23 cellular contexts compared by ENCODE assay signal in the genomic region with DNA sequence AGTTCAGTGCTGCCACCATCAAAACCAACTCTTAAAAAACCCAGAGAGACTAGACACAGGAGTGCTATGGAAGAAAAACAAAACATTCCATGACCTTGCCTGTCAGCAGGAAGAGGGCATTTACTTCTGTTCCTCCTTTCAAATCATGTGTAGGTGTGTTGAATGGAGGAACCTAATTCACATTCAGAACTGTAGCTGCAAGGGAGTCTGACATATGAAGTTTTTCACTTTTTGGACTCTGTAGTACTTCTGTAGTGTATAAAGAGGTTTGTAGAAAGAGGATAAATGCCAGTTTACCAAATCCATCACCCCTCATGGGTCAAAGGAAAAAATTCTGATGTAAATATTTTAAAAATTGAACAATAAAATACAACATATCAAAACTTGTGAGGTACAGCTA. TPM values are rescaled to one million over a fixed set of nuclear protein-coding genes. Genes with fewer than 3 reads are reported as not detected.
DNase-seq lines count a peak whose midpoint lies in the region; ATAC-seq, FAIRE-seq and TF ChIP-seq lines count a peak whose summit lies in the region.
"Had no signal": no experiment of that assay in that cellular context is flagged by ENCODE, and none has a peak within 500 bp of the region (broad histone marks: within the 10 kb centered on the region; RNA-seq: fewer than 3 reads in every experiment).

No MANE protein-coding gene starts in this region.

- TF ChIP-seq CTCF in A549 (IDR thresholded peaks at IDR 0.05) (no peak), GM12878 (IDR thresholded peaks at IDR 0.05 in 2 of 3, conservative IDR thresholded peaks at IDR 0.05 in 1 of 3; ENCODE audit: control insufficient read depth in 2 of 3, extremely low read depth in 1 of 3, insufficient read depth in 1 of 3, low read depth in 3 of 3, low read length in 3 of 3) (no peak), endodermal cell (conservative IDR thresholded peaks at IDR 0.05) (no peak), progenitor cell of endocrine pancreas (IDR thresholded peaks at IDR 0.05; ENCODE audit: unreplicated experiment) (no peak)

- no peak for TF ChIP-seq EP300 in A549 (IDR thresholded peaks at IDR 0.05)
- TF ChIP-seq EP300 in GM12878 (IDR thresholded peaks at IDR 0.05; ENCODE audit: borderline replicate concordance in 1 of 2, control insufficient read depth in 1 of 2, low read depth in 2 of 2, low read length in 2 of 2): no peak

- in situ Hi-C loops in GM12878 (cut with MboI): no loop called here

- H3K4me3 ChIP-seq in A549 (no peak overlapping the region), GM12878 (no peak overlapping the region), endodermal cell (ENCODE audit: low read length) (peak overlapping the region; percentile 16)
- H3K4me3 ChIP-seq: BLaER1 had no signal

- no peak overlapping the region for H3K4me2 ChIP-seq in A549
- no peak overlapping the region for H3K4me2 ChIP-seq in GM12878 (ENCODE audit: control insufficient read depth, insufficient read depth)
- H3K4me2 ChIP-seq: BLaER1 had no signal

- H3K27me3 Mint-ChIP-seq in endodermal cell (ENCODE audit: insufficient read depth) (peaks cover 2% of the 10 kb centered on the region), progenitor cell of endocrine pancreas (peaks cover 7% of the 10 kb centered on the region)

- POLR2A ChIA-PET in A549 (lab: Yijun Ruan, JAX) (no interaction called here), GM12878 (lab: Charles Lee) (interaction anchor here (0.5 kb wide), 1 partner anchor 16 kb away, joined by 3 read pairs; no protein-coding TSS in a partner anchor)

- ATAC-seq in A549 (no peak), GM12878 (no peak)

- H3K27ac Mint-ChIP-seq in endodermal cell (no peak overlapping the region), progenitor cell of endocrine pancreas (no peak overlapping the region)
- H3K27ac Mint-ChIP-seq: CD14-positive monocyte; CD4-positive, alpha-beta memory T cell; CD4-positive, CD25-positive, alpha-beta regulatory T cell; CD8-positive, alpha-beta memory T cell had no signal

- TF ChIP-seq POLR2A in A549 (IDR thresholded peaks at IDR 0.05; ENCODE audit: low read length) (no peak), GM12878 (IDR thresholded peaks at IDR 0.05; ENCODE audit: low read depth, low read length) (no peak)

- no peak overlapping the region for H3K4me3 Mint-ChIP-seq in endodermal cell
- no peak overlapping the region for H3K4me3 Mint-ChIP-seq in progenitor cell of endocrine pancreas (ENCODE audit: low read depth)
- H3K4me3 Mint-ChIP-seq: CD14-positive monocyte; CD4-positive, alpha-beta memory T cell; CD8-positive, alpha-beta memory T cell had no signal

- CTCF ChIA-PET in A549 (lab: Yijun Ruan, JAX): interaction anchor here (0.7 to 23.9 kb wide), 5 partner anchors 9 to 105 kb away, joined by 3 to 487 read pairs (median 81); no protein-coding TSS in a partner anchor
- CTCF ChIA-PET in GM12878 (lab: Yijun Ruan, JAX): interaction anchor here (6.0 to 6.5 kb wide), 4 partner anchors 8 to 402 kb away, joined by 25 to 121 read pairs (median 65); no protein-coding TSS in a partner anchor

- no TSS peak for BruUV-seq in GM12878 (replicated peaks; lab: Mats Ljungman, UMichigan)

- H3K27ac ChIP-seq in A549 (no peak overlapping the region), GM12878 (ENCODE audit: control insufficient read depth, insufficient read depth) (no peak overlapping the region), endodermal cell (ENCODE audit: low read depth, low read length) (no peak overlapping the region)
- H3K27ac ChIP-seq: 22Rv1, BLaER1 had no signal

- FAIRE-seq in A549 (lab: Jason Lieb, UNC): no peak
- FAIRE-seq in GM12878 (lab: Jason Lieb, UNC): peak; percentile 52
- FAIRE-seq: GM12891 had no signal

- TF ChIP-seq RAD21 in A549 (conservative IDR thresholded peaks at IDR 0.05 in 1 of 2, IDR thresholded peaks at IDR 0.05 in 1 of 2): no peak
- no peak for TF ChIP-seq RAD21 in GM12878 (IDR thresholded peaks at IDR 0.05; ENCODE audit: insufficient read depth, low read depth, low read length)

- DNase-seq in A549 (ENCODE audit: low read depth in 1 of 2, low spot score in 1 of 2) (no peak), GM12878 (ENCODE audit: low read depth, low spot score) (no peak), endodermal cell (no peak), progenitor cell of endocrine pancreas (ENCODE audit: low spot score, unreplicated experiment) (no peak), NCI-H748 (lab: John Stamatoyannopoulos, UW; ENCODE audit: unreplicated experiment) (no peak)
- DNase-seq: ACHN; BE2C; C1 segment of cervical spinal cord; CD4-positive, alpha-beta memory T cell; CD4-positive, CD25-positive, alpha-beta regulatory T cell; CD8-positive, alpha-beta memory T cell; COR-L47; DMS 273 treated with DMSO at 0.1 percent for 48 hours; DMS153; DMS53; DMS79; DND-41; EL; GDM1 had no signal

- H2AFZ ChIP-seq in GM12878 (ENCODE audit: control insufficient read depth, low read depth, low read length): no peak overlapping the region

- H3K4me1 ChIP-seq in A549 (no peaks in the 10 kb centered on the region), GM12878 (ENCODE audit: control insufficient read depth, insufficient read depth, low read length) (no peaks in the 10 kb centered on the region), endodermal cell (ENCODE audit: control insufficient read depth, insufficient read depth, low read length) (no peaks in the 10 kb centered on the region)
- H3K4me1 ChIP-seq: BE2C had no signal

- H3K27me3 ChIP-seq in GM12878 (replicated peaks in 1 of 2; ENCODE audit: control insufficient read depth in 2 of 2, insufficient read depth in 2 of 2, low read length in 1 of 2): no peaks in the 10 kb centered on the region
- H3K27me3 ChIP-seq in endodermal cell (ENCODE audit: control insufficient read depth, insufficient read depth, low read length, poor library complexity, severe bottlenecking): no peaks in the 10 kb centered on the region
- H3K27me3 ChIP-seq: BE2C, BLaER1 had no signal

- H3K4me1 Mint-ChIP-seq in endodermal cell (peaks cover 3% of the 10 kb centered on the region), progenitor cell of endocrine pancreas (ENCODE audit: low read depth) (no peaks in the 10 kb centered on the region)
- H3K4me1 Mint-ChIP-seq: CD4-positive, alpha-beta memory T cell had no signal

- peaks cover 12% of the 10 kb centered on the region for H3K9me3 Mint-ChIP-seq in endodermal cell
- H3K9me3 Mint-ChIP-seq in progenitor cell of endocrine pancreas (ENCODE audit: low read depth): peaks cover 34% of the 10 kb centered on the region

- H4K20me1 ChIP-seq in GM12878 (ENCODE audit: control insufficient read depth, insufficient read depth): no peaks in the 10 kb centered on the region
- H4K20me1 ChIP-seq: BLaER1 had no signal

- no peaks in the 10 kb centered on the region for H3K79me2 ChIP-seq in GM12878 (ENCODE audit: control insufficient read depth, insufficient read depth, low read length)

- SMC1A ChIA-PET in GM12878 (lab: Charles Lee; ENCODE audit: uncharacterized antibody, unreplicated experiment): interaction anchor here (0.7 to 17.7 kb wide), 4 partner anchors 9 to 299 kb away, joined by 3 to 390 read pairs (median 73); no protein-coding TSS in a partner anchor

- intact Hi-C loops in GM12878 (cut with micrococcal nuclease; ENCODE audit: unreplicated experiment): no loop called here

- H3K36me3 ChIP-seq in GM12878 (ENCODE audit: control insufficient read depth in 2 of 2, insufficient read depth in 2 of 2, low read length in 1 of 2) (no peaks in the 10 kb centered on the region), endodermal cell (ENCODE audit: control insufficient read depth, insufficient read depth, low read length) (no peaks in the 10 kb centered on the region)
- H3K36me3 ChIP-seq: BE2C, BLaER1 had no signal

- H3K9ac ChIP-seq in GM12878 (ENCODE audit: control insufficient read depth, insufficient read depth, low read length) (no peak overlapping the region), endodermal cell (ENCODE audit: extremely low read depth, low read length, poor library complexity, severe bottlenecking) (no peak overlapping the region)
- H3K9ac ChIP-seq: BLaER1 had no signal

- RAD21 ChIA-PET in GM12878 (lab: Charles Lee; ENCODE audit: unreplicated experiment): interaction anchor here (2.7 to 6.9 kb wide), 3 partner anchors 9 to 119 kb away, joined by 8 to 71 read pairs (median 11); no protein-coding TSS in a partner anchor

- H3K36me3 Mint-ChIP-seq in endodermal cell (ENCODE audit: low read depth) (no peaks in the 10 kb centered on the region), progenitor cell of endocrine pancreas (ENCODE audit: insufficient read depth) (no peaks in the 10 kb centered on the region)
- H3K36me3 Mint-ChIP-seq: CD4-positive, CD25-positive, alpha-beta regulatory T cell had no signal

- H3K9me3 ChIP-seq in A549 (peaks cover 48% of the 10 kb centered on the region), GM12878 (replicated peaks; ENCODE audit: control insufficient read depth, insufficient read depth, low read length) (peaks cover 6% of the 10 kb centered on the region), endodermal cell (ENCODE audit: control insufficient read depth, low read length) (peaks cover 12% of the 10 kb centered on the region)

RNA-seq across cellular contexts. Expression of gene SYPL1, which starts 51.1 kb away (rescaled TPM):
- polyA plus RNA-seq in A549 (2011; rRNA removed): 126 and 131 TPM in 2 replicates
- 33.5 and 40.8 TPM in 2 replicates for polyA plus RNA-seq in A549 (2012; cell fraction: cytosol; rRNA removed)
- 16.4 and 26.5 TPM in 2 replicates for polyA plus RNA-seq in A549 (2012; cell fraction: nucleus; rRNA removed)
- polyA plus RNA-seq in A549 (2017; fragmentation: RNase III; extraction: RNeasy Plus Mini Kit Qiagen cat#74134 plus additional on column Dnase treatment): 93.2 to 102 TPM (median 101 TPM) in 3 replicates
- 36.4 and 37.1 TPM in 2 replicates for polyA minus RNA-seq in A549 (2011; rRNA and poly(A)+ RNA removed)
- 43.4 and 44.9 TPM in 2 replicates for total RNA-seq in GM12878 (2013; cell fraction: nucleolus; rRNA removed)
- 34.5 and 41.2 TPM in 2 replicates for total RNA-seq in GM12878 (2014; rRNA removed)
- total RNA-seq in GM12878 (2014; rRNA removed; fragmentation: Illumina TruSeq; extraction: Trizol): 43.5 and 44.3 TPM in 2 replicates
- total RNA-seq in GM12878 (2021): 63.5 and 69.1 TPM in 2 replicates
- 23.9 TPM for polyA plus RNA-seq in GM12878 (2011; ENCODE audit: low read depth)
- 97.0 and 138 TPM in 2 replicates for polyA plus RNA-seq in GM12878 (2011; rRNA removed)
- polyA plus RNA-seq in GM12878 (2011; cell fraction: cytosol; rRNA removed): 50.4 and 71.4 TPM in 2 replicates
- 22.1 and 24.2 TPM in 2 replicates for polyA plus RNA-seq in GM12878 (2011; cell fraction: nucleus; rRNA removed)
- 46.9 and 54.4 TPM in 2 replicates for polyA plus RNA-seq in GM12878 (2012)
- 78.4 and 104 TPM in 2 replicates for polyA plus RNA-seq in GM12878 (2014; fragmentation: Illumina TruSeq; extraction: Trizol)
- 100 to 1,000 TPM; 109 to 177 TPM for polyA plus RNA-seq in GM12878 (2014; fragmentation: Nextera tagmentation; extraction: Ambion mirVana)
- polyA plus RNA-seq in GM12878 (2014; rRNA removed): 46.1 and 56.9 TPM in 2 replicates
- 100 to 1,000 TPM in 1 of 2 experiments, 10 to 100 TPM in 1; 96.2 to 103 TPM for polyA plus RNA-seq in GM12878 (2016; fragmentation: Nextera tagmentation; extraction: Ambion mirVana)
- polyA minus RNA-seq in GM12878 (2011; rRNA and poly(A)+ RNA removed): 105 and 152 TPM in 2 replicates
- 36.2 and 36.9 TPM in 2 replicates for polyA minus RNA-seq in GM12878 (2011; cell fraction: cytosol; rRNA and poly(A)+ RNA removed)
- polyA minus RNA-seq in GM12878 (2011; cell fraction: nucleus; rRNA and poly(A)+ RNA removed): 22.6 and 37.8 TPM in 2 replicates
- total RNA-seq in endodermal cell: 10 to 100 TPM; 74.8 to 76.7 TPM
- 58.1 TPM for polyA plus RNA-seq in endodermal cell (2013, experiment 1 of 2)
- polyA plus RNA-seq in endodermal cell (2013, experiment 2 of 2): 55.4 TPM
- total RNA-seq in progenitor cell of endocrine pancreas: 52.8 and 60.3 TPM in 2 replicates

Comparison
In these comparisons a context has a peak if more than half of its experiments do, and no peak if none do; other contexts are left out.
1. Of the 24 proteins assayed by ChIP-seq in both GM12878 and A549: peak only in GM12878: none; only in A549: KDM1A; in both: none; in neither: 23.